In genomic region chr18:23438608-23439366, GRCh38 we compare ENCODE assay signal across 10 cellular contexts. TPM values are rescaled to one million over a fixed set of nuclear protein-coding genes. Genes with fewer than 3 reads are reported as not detected.
DNase-seq lines count a peak whose midpoint lies in the region; ATAC-seq, FAIRE-seq and TF ChIP-seq lines count a peak whose summit lies in the region.
"Had no signal": no experiment of that assay in that cellular context is flagged by ENCODE, and none has a peak within 500 bp of the region (broad histone marks: within the 10 kb centered on the region; RNA-seq: fewer than 3 reads in every experiment).

No MANE protein-coding gene starts in this region.

- WGBS in pancreas, 2 donors = 78 to 82% methylated on average over 11 of the region's 11 CpGs
- 80% methylated on average over 11 of the region's 11 CpGs for WGBS in suprapubic skin

- peak overlapping the region; percentile 88 for H3K4me3 Mint-ChIP-seq in activated naive CD8-positive, alpha-beta T cell treated with anti-CD3 and anti-CD28 coated beads, Interleukin-2, amount 50 U/mL, for 24 hours
- H3K4me3 Mint-ChIP-seq in naive thymus-derived CD4-positive, alpha-beta T cell = peak overlapping the region; percentile 59 to 93 (median 88)

- intact Hi-C loops in HCT116 (cut with micrococcal nuclease) = no loop called here
- intact Hi-C loops in naive thymus-derived CD4-positive, alpha-beta T cell (cut with micrococcal nuclease) = loop anchor here (1.0 to 5.0 kb wide), 4 partner anchors 15 to 149 kb away; partner anchors contain the start of genes RIOK3 (in 2 of the 2), NPC1 (in 1 of the 2) and RMC1 (in 1 of the 2)
- intact Hi-C loops in pancreas (cut with DNase I) = no loop called here

- no peak overlapping the region for H3K9ac ChIP-seq in HCT116 (ENCODE audit: low read length)

- CTCF ChIA-PET in HCT116 (lab: Charles Lee) = no interaction called here
- CTCF ChIA-PET in naive thymus-derived CD4-positive, alpha-beta T cell (lab: Charles Lee) = no interaction called here

- no peak overlapping the region for H3K27ac Mint-ChIP-seq in activated naive CD8-positive, alpha-beta T cell treated with anti-CD3 and anti-CD28 coated beads, Interleukin-2, amount 50 U/mL, for 24 hours
- H3K27ac Mint-ChIP-seq in naive thymus-derived CD4-positive, alpha-beta T cell = no peak overlapping the region

- POLR2A ChIA-PET in HCT116 (lab: Charles Lee) = no interaction called here
- POLR2A ChIA-PET in naive thymus-derived CD4-positive, alpha-beta T cell (lab: Charles Lee) = interaction anchor here (1.4 kb wide), 1 partner anchor 64 kb away, joined by 3 read pairs; the partner anchor contains the start of gene RMC1

- RAD21 ChIA-PET in HCT116 (lab: Charles Lee; ENCODE audit: low non-redundant PET in 1 of 2, low total read pairs in 2 of 2, uncharacterized antibody in 2 of 2, unreplicated experiment in 2 of 2) = no interaction called here

- no peaks in the 10 kb centered on the region for H3K27me3 Mint-ChIP-seq in activated naive CD8-positive, alpha-beta T cell treated with anti-CD3 and anti-CD28 coated beads, Interleukin-2, amount 50 U/mL, for 24 hours
- H3K27me3 Mint-ChIP-seq in naive thymus-derived CD4-positive, alpha-beta T cell = peaks cover 0 to 2% (median 0%) of the 10 kb centered on the region in 5 donors

- no peaks in the 10 kb centered on the region for H3K36me3 Mint-ChIP-seq in activated naive CD8-positive, alpha-beta T cell treated with anti-CD3 and anti-CD28 coated beads, Interleukin-2, amount 50 U/mL, for 24 hours (ENCODE audit: low read depth)
- peaks cover 0 to 1% (median 0%) of the 10 kb centered on the region in 5 donors for H3K36me3 Mint-ChIP-seq in naive thymus-derived CD4-positive, alpha-beta T cell

- no peaks in the 10 kb centered on the region for H3K9me2 ChIP-seq in HCT116 (ENCODE audit: insufficient read depth)

- H3K4me1 ChIP-seq in ACC112 (ENCODE audit: control insufficient read depth, insufficient read depth, low read length, unreplicated experiment) (peaks cover 4% of the 10 kb centered on the region), HCT116 (ENCODE audit: control insufficient read depth in 1 of 2, insufficient read depth in 2 of 2, low read length in 2 of 2) (peaks cover 5 to 18% of the 10 kb centered on the region in 2 experiments; a peak in 3 of 4 replicates), pancreas (peaks cover 10 to 16% (median 11%) of the 10 kb centered on the region in 3 donors), suprapubic skin (peaks cover 15% of the 10 kb centered on the region)
- H3K4me1 ChIP-seq in naive thymus-derived CD4-positive, alpha-beta T cell (ENCODE audit: control insufficient read depth in 2 of 2, insufficient read depth in 2 of 2, low read length in 2 of 2) = peaks cover 0 to 7% of the 10 kb centered on the region in 2 donors

- no peak for FAIRE-seq in pancreas (lab: Jason Lieb, UNC)

- no peaks in the 10 kb centered on the region for H3K79me2 ChIP-seq in ACC112 (ENCODE audit: control insufficient read depth, insufficient read depth, low read length, unreplicated experiment)
- H3K79me2 ChIP-seq in HCT116 (ENCODE audit: insufficient read depth, low read length) = peaks cover 10% of the 10 kb centered on the region

- ATAC-seq in HCT116 = no peak
- ATAC-seq in activated naive CD8-positive, alpha-beta T cell treated with anti-CD3 and anti-CD28 coated beads, Interleukin-2, amount 50 U/mL, for 24 hours = peak; percentile 48
- ATAC-seq in naive thymus-derived CD4-positive, alpha-beta T cell = no peak
- ATAC-seq in pancreas = no peak

- no peaks in the 10 kb centered on the region for H3K36me3 ChIP-seq in ACC112 (ENCODE audit: insufficient read depth, low read length)
- no peaks in the 10 kb centered on the region for H3K36me3 ChIP-seq in HCT116 (ENCODE audit: control insufficient read depth in 1 of 2, insufficient read depth in 2 of 2, low read length in 2 of 2)
- no peaks in the 10 kb centered on the region for H3K36me3 ChIP-seq in naive thymus-derived CD4-positive, alpha-beta T cell (ENCODE audit: control insufficient read depth in 2 of 3, insufficient read depth in 3 of 3, low read length in 3 of 3)
- H3K36me3 ChIP-seq in pancreas = no peaks in the 10 kb centered on the region
- H3K36me3 ChIP-seq in suprapubic skin = no peaks in the 10 kb centered on the region

- BruUV-seq in HCT116 (replicated peaks; lab: Mats Ljungman, UMichigan) = no TSS peak

- no peak overlapping the region for H3K27ac ChIP-seq in ACC112 (ENCODE audit: low read depth, low read length)
- no peak overlapping the region for H3K27ac ChIP-seq in HCT116 (ENCODE audit: low read depth, low read length)
- H3K27ac ChIP-seq in naive thymus-derived CD4-positive, alpha-beta T cell (ENCODE audit: low read depth, low read length) = no peak overlapping the region
- no peak overlapping the region for H3K27ac ChIP-seq in pancreas
- H3K27ac ChIP-seq in suprapubic skin = no peak overlapping the region

- H3K4me2 ChIP-seq in HCT116 (ENCODE audit: low read length) = peak overlapping the region; percentile 90

- peak overlapping the region; percentile 93 for H2AFZ ChIP-seq in ACC112 (ENCODE audit: low read length, unreplicated experiment)
- H2AFZ ChIP-seq in HCT116 (ENCODE audit: low read depth, low read length, poor library complexity, severe bottlenecking) = peak overlapping the region; percentile 100

- no peak for TF ChIP-seq EP300 in suprapubic skin (IDR thresholded peaks at IDR 0.05)

- H3K27me3 ChIP-seq in ACC112 (ENCODE audit: insufficient read depth, low read length) (no peaks in the 10 kb centered on the region), HCT116 (ENCODE audit: insufficient read depth, low read length) (no peaks in the 10 kb centered on the region), pancreas (no peaks in the 10 kb centered on the region), suprapubic skin (no peaks in the 10 kb centered on the region)
- no peaks in the 10 kb centered on the region for H3K27me3 ChIP-seq in naive thymus-derived CD4-positive, alpha-beta T cell (ENCODE audit: control insufficient read depth in 2 of 2, insufficient read depth in 2 of 2, low read length in 2 of 2)

- H3K9me3 ChIP-seq in HCT116 (ENCODE audit: control insufficient read depth in 1 of 2, insufficient read depth in 1 of 2, low read depth in 1 of 2, low read length in 2 of 2) (no peaks in the 10 kb centered on the region), pancreas (no peaks in the 10 kb centered on the region), suprapubic skin (no peaks in the 10 kb centered on the region)
- H3K9me3 ChIP-seq in naive thymus-derived CD4-positive, alpha-beta T cell (ENCODE audit: control insufficient read depth in 2 of 3, low read length in 3 of 3) = no peaks in the 10 kb centered on the region

- DNase-seq in HCT116 (ENCODE audit: low read depth, low spot score) (no peak), pancreas (no peak), suprapubic skin (ENCODE audit: low spot score in 2 of 2) (no peak), mesenteric fat pad (ENCODE audit: low spot score) (no peak), NOMO-1 treated with dmso at 0.1 percent for 144 hours (lab: John Stamatoyannopoulos, UW; ENCODE audit: unreplicated experiment) (no peak)
- no peak for DNase-seq in activated naive CD8-positive, alpha-beta T cell treated with anti-CD3 and anti-CD28 coated beads, Interleukin-2, amount 50 U/mL, for 24 hours
- DNase-seq in naive thymus-derived CD4-positive, alpha-beta T cell = no peak
- DNase-seq: effector CD8-positive, alpha-beta T cell; NCI-H187 had no signal

- no peaks in the 10 kb centered on the region for H4K20me1 ChIP-seq in HCT116 (ENCODE audit: insufficient read depth)

- H3K4me1 Mint-ChIP-seq in activated naive CD8-positive, alpha-beta T cell treated with anti-CD3 and anti-CD28 coated beads, Interleukin-2, amount 50 U/mL, for 24 hours = peaks cover 22% of the 10 kb centered on the region
- peaks cover 8 to 26% (median 19%) of the 10 kb centered on the region in 7 donors for H3K4me1 Mint-ChIP-seq in naive thymus-derived CD4-positive, alpha-beta T cell

- peaks cover 6% of the 10 kb centered on the region for H3K9me3 Mint-ChIP-seq in activated naive CD8-positive, alpha-beta T cell treated with anti-CD3 and anti-CD28 coated beads, Interleukin-2, amount 50 U/mL, for 24 hours
- no peaks in the 10 kb centered on the region for H3K9me3 Mint-ChIP-seq in naive thymus-derived CD4-positive, alpha-beta T cell

- peak overlapping the region; percentile 91; the same call in 1 of the 2 replicates for H3K4me3 ChIP-seq in ACC112 (ENCODE audit: low read depth, low read length)
- H3K4me3 ChIP-seq in HCT116 (replicated peaks in 1 of 2; ENCODE audit: low read depth in 1 of 2, low read length in 2 of 2) = no peak overlapping the region
- peak overlapping the region; percentile 42 for H3K4me3 ChIP-seq in naive thymus-derived CD4-positive, alpha-beta T cell (ENCODE audit: low read length)
- peak overlapping the region in 1 of 4 donors; percentile 79 for H3K4me3 ChIP-seq in pancreas
- no peak overlapping the region for H3K4me3 ChIP-seq in suprapubic skin

- TF ChIP-seq POLR2A in HCT116 (IDR thresholded peaks at IDR 0.05; ENCODE audit: borderline replicate concordance, extremely low read depth, insufficient read depth, insufficient read length) (no peak), suprapubic skin (IDR thresholded peaks at IDR 0.05) (no peak)

- no peak for TF ChIP-seq CTCF in HCT116 (IDR thresholded peaks at IDR 0.05 in 2 of 3, conservative IDR thresholded peaks at IDR 0.05 in 1 of 3; ENCODE audit: borderline replicate concordance in 1 of 3, insufficient read depth in 1 of 3, low read depth in 2 of 3, low read length in 2 of 3)
- TF ChIP-seq CTCF in pancreas (IDR thresholded peaks at IDR 0.05) = no peak
- TF ChIP-seq CTCF in suprapubic skin (IDR thresholded peaks at IDR 0.05) = no peak

- TF ChIP-seq RAD21 in HCT116 (IDR thresholded peaks at IDR 0.05; ENCODE audit: low read depth) = no peak

TF ChIP-seq in HCT116, 20 proteins besides CTCF, POLR2A, EP300 and RAD21 (continues in another document):
- TF ChIP-seq FOSL1 (IDR thresholded peaks at IDR 0.05; ENCODE audit: low read depth) (no peak), TCF7L2 (IDR thresholded peaks at IDR 0.05; ENCODE audit: borderline replicate concordance, extremely low read depth, insufficient read depth, insufficient read length) (no peak), YY1 (IDR thresholded peaks at IDR 0.05; ENCODE audit: extremely low read depth, insufficient replicate concordance, low read depth, low read length) (no peak), SP1 (IDR thresholded peaks at IDR 0.05; ENCODE audit: low read depth) (no peak)

RNA-seq across cellular contexts. Expression of gene RIOK3, which starts 14.3 kb away (rescaled TPM):
- total RNA-seq in HCT116 (2021; ENCODE audit: unreplicated experiment) (42.5 TPM), pancreas (10 to 100 TPM; 21.9 to 39.7 (median 36.5) TPM), suprapubic skin (100 to 1,000 TPM in 2 of 4 donors, 10 to 100 TPM in 2; 85.4 to 219 (median 97.0) TPM), mesenteric fat pad (59.0 TPM)
- 46.4 and 54.2 TPM in 2 replicates for polyA plus RNA-seq in HCT116 (2012)
- 100 to 1,000 TPM in 2 of 5 experiments, 10 to 100 TPM in 3; 74.0 to 153 (median 78.2) TPM for total RNA-seq in naive thymus-derived CD4-positive, alpha-beta T cell
- polyA plus RNA-seq in naive thymus-derived CD4-positive, alpha-beta T cell = 10 to 100 TPM; 31.3 to 34.3 TPM
- 10 to 100 TPM; 30.4 to 37.4 TPM for polyA plus RNA-seq in pancreas

Comparison
In these comparisons a context has a peak if more than half of its experiments do, and no peak if none do; other contexts are left out.
1. H3K4me3 ChIP-seq: peak in ACC112 (single experiment) and naive thymus-derived CD4-positive, alpha-beta T cell (single experiment); none in HCT116 (0 of 2) and suprapubic skin (single experiment).
2. intact Hi-C loops: an anchor here in naive thymus-derived CD4-positive, alpha-beta T cell (1.0 to 5.0 kb wide); none called in HCT116 and pancreas.